Comparison of ENCODE assay signal across 1 cellular context in the genomic region with DNA sequence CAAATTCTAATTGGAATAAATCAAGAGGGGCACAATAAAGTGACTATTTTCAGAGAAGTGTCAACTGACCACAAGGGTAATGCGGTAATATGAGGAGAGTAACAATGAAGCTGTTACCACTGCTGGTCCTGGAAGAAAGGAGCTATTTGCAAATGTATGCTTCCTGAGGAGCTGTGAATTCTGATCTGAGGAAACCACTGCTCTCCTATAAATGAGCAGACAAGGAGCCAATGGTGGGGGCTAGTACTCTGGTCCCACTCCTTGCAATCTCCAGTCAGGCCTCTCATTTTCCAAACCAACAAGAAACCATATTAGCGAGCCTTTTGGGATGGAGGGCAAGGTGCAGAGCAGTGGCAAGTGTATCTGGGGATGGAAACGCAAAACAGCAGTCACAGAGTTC.
TF ChIP-seq lines count a peak whose summit lies in the region.

No MANE protein-coding gene starts in this region.

TF ChIP-seq in H1, 55 proteins besides CTCF, POLR2A, EP300 and RAD21:
- TF ChIP-seq ZNF274 (IDR thresholded peaks at IDR 0.05; ENCODE audit: borderline replicate concordance, extremely low read depth, low read length) (no peak), YY1 (IDR thresholded peaks at IDR 0.05; ENCODE audit: low read depth, low read length) (0 out of 2 replicates have a peak, but pooled peaks have one; percentile 23)
